In genomic region chr22:40345271-40345670, GRCh38 we compare ENCODE assay signal across 8 cellular contexts.
DNase-seq lines count a peak whose midpoint lies in the region; ATAC-seq and TF ChIP-seq lines count a peak whose summit lies in the region.

No MANE protein-coding gene starts in this region.

- DNase-seq in stimulated activated naive CD8-positive, alpha-beta T cell treated with anti-CD3 and anti-CD28 coated beads, Interleukin-15, Interleukin-2, amounts not matched to agents 100 U/mL and 50 U/mL, for 24 hours, result no peak
- DNase-seq in activated CD4-positive, alpha-beta T cell treated with anti-CD3 and anti-CD28 coated beads, Interleukin-2, amount 50 U/mL, for 1 hour, result peak; percentile 44
- DNase-seq in glomerular visceral epithelial cell (ENCODE audit: extremely low spot score) (peak; percentile 46), GM10266 (ENCODE audit: extremely low spot score) (no peak)
- peak; percentile 35 for DNase-seq in stimulated activated naive CD4-positive, alpha-beta T cell treated with Interleukin-2 at 50 U/mL for 16 hours (lab: John Stamatoyannopoulos, UW)
- DNase-seq in activated CD4-positive, CD25-positive, alpha-beta regulatory T cell (lab: John Stamatoyannopoulos, UW), result no peak
- no peak for DNase-seq in activated CD4-positive, CD25-positive, alpha-beta regulatory T cell treated with anti-CD3 and anti-CD28 coated beads, Interleukin-2, amount 50 U/mL, for 72 hours

- peaks cover 51% of the 10 kb centered on the region for H3K4me1 Mint-ChIP-seq in stimulated activated naive CD8-positive, alpha-beta T cell treated with anti-CD3 and anti-CD28 coated beads, Interleukin-15, Interleukin-2, amounts not matched to agents 100 ng/mL and 50 ng/mL, for 24 hours (ENCODE audit: low read depth)

- H3K4me3 Mint-ChIP-seq in stimulated activated naive CD8-positive, alpha-beta T cell treated with anti-CD3 and anti-CD28 coated beads, Interleukin-15, Interleukin-2, amounts not matched to agents 100 ng/mL and 50 ng/mL, for 24 hours, result peak overlapping the region; percentile 99

- no peak for TF ChIP-seq CTCF in GM10266 (IDR thresholded peaks at IDR 0.05; ENCODE audit: control insufficient read depth, insufficient read depth, low read depth, missing control alignments)

- H3K9me3 Mint-ChIP-seq in stimulated activated naive CD8-positive, alpha-beta T cell treated with anti-CD3 and anti-CD28 coated beads, Interleukin-15, Interleukin-2, amounts not matched to agents 100 ng/mL and 50 ng/mL, for 24 hours, result no peaks in the 10 kb centered on the region

- no peak for ATAC-seq in stimulated activated naive CD8-positive, alpha-beta T cell treated with anti-CD3 and anti-CD28 coated beads, Interleukin-15, Interleukin-2, amounts not matched to agents 100 U/mL and 50 U/mL, for 24 hours

- H3K27me3 Mint-ChIP-seq in stimulated activated naive CD8-positive, alpha-beta T cell treated with anti-CD3 and anti-CD28 coated beads, Interleukin-15, Interleukin-2, amounts not matched to agents 100 ng/mL and 50 ng/mL, for 24 hours, result no peaks in the 10 kb centered on the region

- H3K36me3 Mint-ChIP-seq in stimulated activated naive CD8-positive, alpha-beta T cell treated with anti-CD3 and anti-CD28 coated beads, Interleukin-15, Interleukin-2, amounts not matched to agents 100 ng/mL and 50 ng/mL, for 24 hours (ENCODE audit: low read depth), result peaks cover 28% of the 10 kb centered on the region

- H3K27ac Mint-ChIP-seq in stimulated activated naive CD8-positive, alpha-beta T cell treated with anti-CD3 and anti-CD28 coated beads, Interleukin-15, Interleukin-2, amounts not matched to agents 100 ng/mL and 50 ng/mL, for 24 hours, result peak overlapping the region; percentile 98

Comparison
In these comparisons a context has a peak if more than half of its experiments do, and no peak if none do; other contexts are left out.
1. DNase-seq: peak in activated CD4-positive, alpha-beta T cell treated with anti-CD3 and anti-CD28 coated beads, Interleukin-2, amount 50 U/mL, for 1 hour (single experiment), glomerular visceral epithelial cell (single experiment) and stimulated activated naive CD4-positive, alpha-beta T cell treated with Interleukin-2 at 50 U/mL for 16 hours (single experiment); none in stimulated activated naive CD8-positive, alpha-beta T cell treated with anti-CD3 and anti-CD28 coated beads, Interleukin-15, Interleukin-2, amounts not matched to agents 100 U/mL and 50 U/mL, for 24 hours (single experiment), activated CD4-positive, CD25-positive, alpha-beta regulatory T cell (0 of 4), GM10266 (single experiment) and activated CD4-positive, CD25-positive, alpha-beta regulatory T cell treated with anti-CD3 and anti-CD28 coated beads, Interleukin-2, amount 50 U/mL, for 72 hours (single experiment).